In genomic region chr14:61252354-61253063, GRCh38 we compare ENCODE assay signal across 8 cellular contexts. TPM values are rescaled to one million over a fixed set of nuclear protein-coding genes. Genes with fewer than 3 reads are reported as not detected.
DNase-seq lines count a peak whose midpoint lies in the region; TF ChIP-seq lines count a peak whose summit lies in the region.

No MANE protein-coding gene starts in this region.

- H3K36me3 ChIP-seq in H7 (replicated peaks; ENCODE audit: control insufficient read depth, insufficient read depth, low read length), result no peaks in the 10 kb centered on the region

- H3K36me3 Mint-ChIP-seq in type B pancreatic cell, result no peaks in the 10 kb centered on the region

- H3K4me1 Mint-ChIP-seq in type B pancreatic cell (ENCODE audit: unreplicated experiment), result peaks cover 39% of the 10 kb centered on the region

- H3K4me3 Mint-ChIP-seq in type B pancreatic cell, result no peak overlapping the region

- no peak overlapping the region for H3K4me3 ChIP-seq in H7 (ENCODE audit: insufficient read depth, low read depth, low read length)

- peak overlapping the region; percentile 16 for H3K27ac Mint-ChIP-seq in type B pancreatic cell

- peaks cover 5% of the 10 kb centered on the region for H3K27me3 ChIP-seq in H7 (ENCODE audit: control insufficient read depth, insufficient read depth, low read length)

- peak; percentile 95 for TF ChIP-seq CTCF in type B pancreatic cell (conservative IDR thresholded peaks at IDR 0.05)

- DNase-seq in ELR (ENCODE audit: low read depth) (peak; percentile 97), H7 (peak; percentile 51), M059J (ENCODE audit: low read depth) (peak; percentile 89), RPMI8226 (peak; percentile 51), activated T-helper 1 cell treated with Interleukin-2 at 50 U/mL for 16 hours (ENCODE audit: low read depth) (peak; percentile 19), fibroblast of the conjunctiva (ENCODE audit: low read depth) (peak; percentile 96), occipital lobe (lab: John Stamatoyannopoulos, UW) (peak; percentile 55), type B pancreatic cell (ENCODE audit: extremely low spot score, unreplicated experiment) (peak; percentile 73)

- H3K27me3 Mint-ChIP-seq in type B pancreatic cell, result peaks cover 12% of the 10 kb centered on the region

- H3K9me3 Mint-ChIP-seq in type B pancreatic cell, result no peaks in the 10 kb centered on the region

RNA-seq across cellular contexts. Expression of gene TMEM30B, which starts 28.6 kb away (rescaled TPM):
- total RNA-seq in H7 (2014; rRNA removed; shearing (Covaris generic)), result 1.1 and 2.8 TPM in 2 replicates
- total RNA-seq in M059J (2014; rRNA removed; shearing (Covaris generic)), result not detected in 2 replicates
- total RNA-seq in occipital lobe, result 0.16 TPM
- total RNA-seq in type B pancreatic cell (ENCODE audit: low replicate concordance), result 12.2 and 25.3 TPM in 2 replicates

Comparison
In these comparisons a context has a peak if more than half of its experiments do, and no peak if none do; other contexts are left out.
1. DNase-seq: peak in every context shown above with its lines; median percentile 97 in ELR; 96 in fibroblast of the conjunctiva; 89 in M059J; 73 in type B pancreatic cell; 55 in occipital lobe; 51 in H7; 51 in RPMI8226; 19 in activated T-helper 1 cell treated with Interleukin-2 at 50 U/mL for 16 hours.